In the genomic region with DNA sequence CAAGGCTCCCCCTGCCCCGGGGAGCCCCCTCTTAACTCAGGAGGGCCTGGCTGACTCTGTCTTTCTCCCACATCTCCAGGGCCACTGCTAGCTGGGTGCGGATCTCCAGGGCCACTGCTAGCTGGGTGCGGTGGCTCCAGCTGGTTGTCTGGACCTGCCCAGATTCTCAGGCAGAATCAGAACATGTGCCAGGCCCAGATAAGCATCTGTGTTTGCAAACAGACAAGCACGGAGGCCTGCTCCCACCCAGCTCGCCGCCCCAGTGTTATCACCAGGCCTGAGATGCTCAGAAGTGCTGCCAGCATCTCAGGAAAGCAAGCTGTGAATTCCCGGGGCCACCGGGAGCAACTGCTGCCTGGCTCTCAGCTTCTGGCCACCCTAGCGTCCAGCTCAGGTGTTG, we compare ENCODE assay signal across 25 cellular contexts.
"Had no signal": no experiment of that assay in that cellular context is flagged by ENCODE, and none has a peak within 500 bp of the region (broad histone marks: within the 10 kb centered on the region; RNA-seq: fewer than 3 reads in every experiment).

No MANE protein-coding gene starts in this region.

- H3K27ac ChIP-seq: neural progenitor cell, neutrophil, pancreas, right atrium auricular region, spleen, suprapubic skin, testis, tibial artery, transverse colon, vagina had no signal

- H3K4me3 ChIP-seq: neural progenitor cell, pancreas, right atrium auricular region, skin epidermis, smooth muscle cell, spleen, suprapubic skin, testis, tibial artery, transverse colon, vagina had no signal

- DNase-seq: naive thymus-derived CD4-positive, alpha-beta T cell; natural killer cell; nucleus accumbens; pancreas; retina; spleen; stimulated activated CD4-positive, alpha-beta T cell treated with anti-CD3 and anti-CD28 coated beads, Interleukin-12 subunit alpha, Interleukin-12 subunit beta, amount 100 ng/mL, for 4 hours; stimulated activated CD4-positive, alpha-beta T cell treated with anti-CD3 and anti-CD28 coated beads, Interleukin-1b, Interleukin-23, amount 100 ng/mL, for 48 hours; stimulated activated CD4-positive, alpha-beta T cell treated with anti-CD3 and anti-CD28 coated beads, Interleukin-4, amount 100 ng/mL, for 1 hour; stimulated activated CD4-positive, alpha-beta T cell treated with anti-CD3 and anti-CD28 coated beads, Interleukin-4, amount 100 ng/mL, for 4 hours; stimulated activated CD8-positive, alpha-beta memory T cell treated with anti-CD3 and anti-CD28 coated beads, Interleukin-4, amount 100 ng/mL, for 48 hours; stimulated activated naive CD4-positive, alpha-beta T cell; stimulated activated naive CD8-positive, alpha-beta T cell treated with anti-CD3 and anti-CD28 coated beads, Interleukin-15, amount 100 ng/mL, for 72 hours; stimulated activated naive CD8-positive, alpha-beta T cell treated with anti-CD3 and anti-CD28 coated beads, Interleukin-15, Interleukin-2, amounts not matched to agents 100 U/mL and 50 U/mL, for 24 hours; substantia nigra; testis; tibial artery; transverse colon had no signal

- H3K9ac ChIP-seq: neural progenitor cell had no signal

- H3K36me3 ChIP-seq: neural progenitor cell, neutrophil, pancreas, right atrium auricular region, spleen, suprapubic skin, tibial artery, transverse colon, vagina had no signal

- H3K27me3 ChIP-seq: neutrophil, pancreas, right atrium auricular region, suprapubic skin, testis, transverse colon, vagina had no signal

- H3K4me2 ChIP-seq: neural progenitor cell, smooth muscle cell had no signal

- H3K9me3 ChIP-seq: neutrophil, pancreas, right atrium auricular region, suprapubic skin, testis, tibial artery, transverse colon, vagina had no signal

- H2AFZ ChIP-seq: neural progenitor cell had no signal

- H3K4me1 ChIP-seq: neural progenitor cell, pancreas, right atrium auricular region, spleen, testis, tibial artery, transverse colon, vagina had no signal
